In genomic region chr22:49367016-49367697, GRCh38 we compare ENCODE assay signal across 22 cellular contexts.
DNase-seq lines count a peak whose midpoint lies in the region; ATAC-seq and TF ChIP-seq lines count a peak whose summit lies in the region.
"Had no signal": no experiment of that assay in that cellular context is flagged by ENCODE, and none has a peak within 500 bp of the region (broad histone marks: within the 10 kb centered on the region; RNA-seq: fewer than 3 reads in every experiment).

No MANE protein-coding gene starts in this region.

- no peaks in the 10 kb centered on the region for H3K9me3 ChIP-seq in MG63
- H3K9me3 ChIP-seq in sigmoid colon: no peaks in the 10 kb centered on the region
- H3K9me3 ChIP-seq: adrenal gland, esophagus muscularis mucosa, psoas muscle had no signal

- no peak for TF ChIP-seq CTCF in sigmoid colon (IDR thresholded peaks at IDR 0.05)
- no peak for TF ChIP-seq CTCF in RWPE1 (conservative IDR thresholded peaks at IDR 0.05; ENCODE audit: low read depth)

- H3K4me3 ChIP-seq in MG63 (no peak overlapping the region), sigmoid colon (no peak overlapping the region)
- H3K4me3 ChIP-seq: adrenal gland, esophagus muscularis mucosa, psoas muscle, smooth muscle cell had no signal

- POLR2A ChIA-PET in RWPE1 (lab: Yijun Ruan, JAX; ENCODE audit: low non-redundant PET): no interaction called here

- TF ChIP-seq EP300 in sigmoid colon (IDR thresholded peaks at IDR 0.05): no peak

- H3K4me1 ChIP-seq in sigmoid colon: no peaks in the 10 kb centered on the region
- H3K4me1 ChIP-seq: adrenal gland, esophagus muscularis mucosa, psoas muscle had no signal

- no peak overlapping the region for H3K27ac ChIP-seq in sigmoid colon
- no peak overlapping the region for H3K27ac ChIP-seq in RWPE1
- H3K27ac ChIP-seq: 22Rv1, adrenal gland, esophagus muscularis mucosa, psoas muscle had no signal

- peaks cover 5% of the 10 kb centered on the region for H3K27me3 ChIP-seq in MG63
- peaks cover 0 to 32% (median 15%) of the 10 kb centered on the region in 3 donors for H3K27me3 ChIP-seq in sigmoid colon

- TF ChIP-seq POLR2A in sigmoid colon (IDR thresholded peaks at IDR 0.05): no peak

- no peaks in the 10 kb centered on the region for H3K36me3 ChIP-seq in MG63
- no peaks in the 10 kb centered on the region for H3K36me3 ChIP-seq in sigmoid colon
- H3K36me3 ChIP-seq: adrenal gland, esophagus muscularis mucosa had no signal

- DNase-seq in NCI-H345 (lab: John Stamatoyannopoulos, UW) (peak; percentile 37), NCI-H345 treated with DMSO at 0.1 percent for 48 hours (lab: John Stamatoyannopoulos, UW; ENCODE audit: unreplicated experiment) (no peak), MG63 (peak; percentile 54), iPS-NIHi11 (ENCODE audit: low spot score) (peak; percentile 47), sigmoid colon (peak; percentile 33), RWPE1 (ENCODE audit: low spot score) (no peak), SIG-M5 (lab: John Stamatoyannopoulos, UW) (no peak)
- DNase-seq: activated CD4-positive, alpha-beta T cell treated with anti-CD3 and anti-CD28 coated beads for 48 hours; COR-L47; left colon; NCI-H1417; NCI-H524; psoas muscle; stimulated activated CD4-positive, alpha-beta T cell treated with anti-CD3 and anti-CD28 coated beads, Interleukin-4, amount 100 ng/mL, for 24 hours; stimulated activated naive CD8-positive, alpha-beta T cell treated with anti-CD3 and anti-CD28 coated beads, Interleukin-15, amount 100 ng/mL, for 72 hours; T-helper 1 cell; trophoblast cell had no signal

- WGBS in sigmoid colon, 2 donors: 59 to 68% methylated on average over 10 of the region's 10 CpGs

- intact Hi-C loops in sigmoid colon (cut with DNase I): no loop called here

- CTCF ChIA-PET in RWPE1 (lab: Yijun Ruan, JAX): no interaction called here

- ATAC-seq in HG03571 (IDR thresholded peaks at IDR 0.05; ENCODE audit: unreplicated experiment): no peak
- ATAC-seq: left colon; psoas muscle; stimulated activated naive CD8-positive, alpha-beta T cell treated with anti-CD3 and anti-CD28 coated beads, Interleukin-15, amount 100 ng/mL, for 72 hours had no signal

Comparison
In these comparisons a context has a peak if more than half of its experiments do, and no peak if none do; other contexts are left out.
1. DNase-seq: peak in NCI-H345 (single experiment), MG63 (single experiment), iPS-NIHi11 (single experiment) and sigmoid colon (single experiment); none in NCI-H345 treated with DMSO at 0.1 percent for 48 hours (single experiment), RWPE1 (single experiment) and SIG-M5 (single experiment).